In genomic region chr7:139830779-139831498, GRCh38 we compare ENCODE assay signal across 10 cellular contexts. TPM values are rescaled to one million over a fixed set of nuclear protein-coding genes. Genes with fewer than 3 reads are reported as not detected.
DNase-seq lines count a peak whose midpoint lies in the region; ATAC-seq and TF ChIP-seq lines count a peak whose summit lies in the region.
"Had no signal": no experiment of that assay in that cellular context is flagged by ENCODE, and none has a peak within 500 bp of the region (broad histone marks: within the 10 kb centered on the region; RNA-seq: fewer than 3 reads in every experiment).

No MANE protein-coding gene starts in this region.

- H3K27me3 ChIP-seq in AG04450 (ENCODE audit: control insufficient read depth, insufficient read depth, low read length) = no peaks in the 10 kb centered on the region

- ATAC-seq in GM18861 (IDR thresholded peaks at IDR 0.05; ENCODE audit: unreplicated experiment) = peak; percentile 51
- ATAC-seq in HG03575 (IDR thresholded peaks at IDR 0.05; ENCODE audit: extremely low read depth, insufficient number of reproducible peaks, low FRiP score, unreplicated experiment) = peak; percentile 31
- no peak for ATAC-seq in omental fat pad (ENCODE audit: low FRiP score)

- DNase-seq in AG04450 (ENCODE audit: low read depth, low spot score) (no peak), kidney tubule cell (ENCODE audit: low spot score) (peak; percentile 30), retina (no peak), omental fat pad (ENCODE audit: low spot score) (no peak), EL (no peak)
- no peak for DNase-seq in stimulated activated CD4-positive, alpha-beta T cell treated with anti-CD3 and anti-CD28 coated beads, Interleukin-15, amount 100 ng/mL, for 24 hours
- DNase-seq: H7, SK-N-SH had no signal

- CTCF ChIA-PET in AG04450 (lab: Charles Lee) = interaction anchor here (0.6 kb wide), 2 partner anchors 211 to 231 kb away, joined by 3 read pairs; no protein-coding TSS in a partner anchor

- POLR2A ChIA-PET in AG04450 (lab: Yijun Ruan, JAX) = no interaction called here

- H3K4me3 ChIP-seq in AG04450 (ENCODE audit: low read depth, low read length) = peak overlapping the region; percentile 31; the same call in 1 of the 2 replicates

- TF ChIP-seq CTCF in AG04450 (IDR thresholded peaks at IDR 0.05; ENCODE audit: low read depth, low read length) (no peak), omental fat pad (IDR thresholded peaks at IDR 0.05) (no peak)

- no peak overlapping the region for H3K27ac ChIP-seq in AG04450 (ENCODE audit: low read depth, low read length)

- H3K9me3 ChIP-seq in AG04450 (ENCODE audit: control insufficient read depth, insufficient read depth, low read length) = peaks cover 4% of the 10 kb centered on the region; the same call in 1 of the 2 replicates
- H3K9me3 ChIP-seq: SK-N-SH had no signal

RNA-seq across cellular contexts. Expression of gene TBXAS1, which starts 1.9 kb away (rescaled TPM):
- polyA plus RNA-seq in AG04450 (2011; rRNA removed) = 51.3 and 53.2 TPM in 2 replicates
- polyA minus RNA-seq in AG04450 (2011; rRNA and poly(A)+ RNA removed) = 27.7 and 28.2 TPM in 2 replicates
- 10 to 100 TPM; 22.2 to 63.4 (median 48.6) TPM for total RNA-seq in omental fat pad

RNA-seq across cellular contexts. Expression of gene HIPK2, which starts 53.1 kb away (rescaled TPM):
- polyA plus RNA-seq in AG04450 (2011; rRNA removed) = 61.4 and 74.6 TPM in 2 replicates
- 130 and 163 TPM in 2 replicates for polyA minus RNA-seq in AG04450 (2011; rRNA and poly(A)+ RNA removed)
- 10 to 100 TPM; 39.6 to 90.3 (median 70.0) TPM for total RNA-seq in omental fat pad
